8 cellular contexts compared by ENCODE assay signal in genomic region chr15:73951044-73951561, GRCh38.
A peak's percentile ranks its signal among the peaks of the same experiment; 100 is the strongest.
DNase-seq lines count a peak whose midpoint lies in the region; ATAC-seq and TF ChIP-seq lines count a peak whose summit lies in the region.

No MANE protein-coding gene starts in this region.

- H3K4me1 Mint-ChIP-seq in nephron, result peaks cover 32% of the 10 kb centered on the region
- H3K4me1 Mint-ChIP-seq in stimulated activated naive B cell treated with anti-CD40 and anti-IgM and Interleukin-4, amounts not matched to agents 10 μg/mL and 1 μg/mL and 100 μg/mL, for 72 hours, result peaks cover 9 to 18% of the 10 kb centered on the region in 2 donors

- peaks cover 21% of the 10 kb centered on the region for H3K36me3 Mint-ChIP-seq in nephron (ENCODE audit: low read depth)
- H3K36me3 Mint-ChIP-seq in stimulated activated naive B cell treated with anti-CD40 and anti-IgM and Interleukin-4, amounts not matched to agents 10 μg/mL and 1 μg/mL and 100 μg/mL, for 72 hours, result no peaks in the 10 kb centered on the region

- DNase-seq in GDM1 (lab: John Stamatoyannopoulos, UW) (peak; percentile 83), SHP77 (lab: John Stamatoyannopoulos, UW) (peak; percentile 86 to 94), activated gamma-delta T cell (lab: John Stamatoyannopoulos, UW) (peak; percentile 23), fibroblast of pulmonary artery (ENCODE audit: low read depth) (peak; percentile 98)
- peak; percentile 34 for DNase-seq in stimulated activated naive B cell treated with anti-CD40 and anti-IgM and Interleukin-4, amounts not matched to agents 10 μg/mL and 1 μg/mL and 100 μg/mL, for 72 hours

- H3K27me3 Mint-ChIP-seq in nephron (ENCODE audit: low read depth), result peaks cover 3% of the 10 kb centered on the region
- H3K27me3 Mint-ChIP-seq in stimulated activated naive B cell treated with anti-CD40 and anti-IgM and Interleukin-4, amounts not matched to agents 10 μg/mL and 1 μg/mL and 100 μg/mL, for 72 hours, result peaks cover 15 to 37% of the 10 kb centered on the region in 2 donors

- peak overlapping the region; percentile 94 to 98 (median 97) for H3K27ac Mint-ChIP-seq in nephron
- H3K27ac Mint-ChIP-seq in stimulated activated naive B cell treated with anti-CD40 and anti-IgM and Interleukin-4, amounts not matched to agents 10 μg/mL and 1 μg/mL and 100 μg/mL, for 72 hours, result no peak overlapping the region

- peak; percentile 82 to 88 for ATAC-seq in stimulated activated naive B cell treated with anti-CD40 and anti-IgM and Interleukin-4, amounts not matched to agents 10 μg/mL and 1 μg/mL and 100 μg/mL, for 72 hours (replicated peaks)
- no peak for ATAC-seq in GM21447 (IDR thresholded peaks at IDR 0.05; ENCODE audit: unreplicated experiment)

- H3K4me3 Mint-ChIP-seq in nephron, result peak overlapping the region; percentile 44 to 62 (median 48)
- peak overlapping the region in 1 of 2 donors; percentile 20 for H3K4me3 Mint-ChIP-seq in stimulated activated naive B cell treated with anti-CD40 and anti-IgM and Interleukin-4, amounts not matched to agents 10 μg/mL and 1 μg/mL and 100 μg/mL, for 72 hours

- TF ChIP-seq CTCF in fibroblast of pulmonary artery (IDR thresholded peaks at IDR 0.05; ENCODE audit: low read length, missing control alignments) (peak; percentile 76), nephron (IDR thresholded peaks at IDR 0.05; ENCODE audit: unreplicated experiment in 3 of 3) (peak; percentile 70 to 89 (median 79))

- H3K9me3 Mint-ChIP-seq in nephron, result no peaks in the 10 kb centered on the region
- H3K9me3 Mint-ChIP-seq in stimulated activated naive B cell treated with anti-CD40 and anti-IgM and Interleukin-4, amounts not matched to agents 10 μg/mL and 1 μg/mL and 100 μg/mL, for 72 hours, result no peaks in the 10 kb centered on the region

- no peak for TF ChIP-seq EP300 in Ishikawa (IDR thresholded peaks at IDR 0.05; ENCODE audit: borderline replicate concordance)

- no peak overlapping the region for H3K4me3 ChIP-seq in fibroblast of pulmonary artery (replicated peaks; ENCODE audit: low read depth, low read length)

- TF ChIP-seq RAD21 in Ishikawa (IDR thresholded peaks at IDR 0.05; ENCODE audit: low read depth), result peak; percentile 56

TF ChIP-seq in Ishikawa, 13 proteins besides CTCF, POLR2A, EP300 and RAD21:
- TF ChIP-seq TCF12 (IDR thresholded peaks at IDR 0.05; ENCODE audit: low read depth) (no peak), CEBPB (IDR thresholded peaks at IDR 0.05) (no peak), EGR1 (IDR thresholded peaks at IDR 0.05) (no peak)

Comparison
In these comparisons a context has a peak if more than half of its experiments do, and no peak if none do; other contexts are left out.
1. DNase-seq: peak in every context shown above with its lines; median percentile 98 in fibroblast of pulmonary artery; 90 in SHP77; 83 in GDM1; 34 in stimulated activated naive B cell treated with anti-CD40 and anti-IgM and Interleukin-4, amounts not matched to agents 10 μg/mL and 1 μg/mL and 100 μg/mL, for 72 hours; 23 in activated gamma-delta T cell.